ENCODE assay signal across 3 cellular contexts in the genomic region with DNA sequence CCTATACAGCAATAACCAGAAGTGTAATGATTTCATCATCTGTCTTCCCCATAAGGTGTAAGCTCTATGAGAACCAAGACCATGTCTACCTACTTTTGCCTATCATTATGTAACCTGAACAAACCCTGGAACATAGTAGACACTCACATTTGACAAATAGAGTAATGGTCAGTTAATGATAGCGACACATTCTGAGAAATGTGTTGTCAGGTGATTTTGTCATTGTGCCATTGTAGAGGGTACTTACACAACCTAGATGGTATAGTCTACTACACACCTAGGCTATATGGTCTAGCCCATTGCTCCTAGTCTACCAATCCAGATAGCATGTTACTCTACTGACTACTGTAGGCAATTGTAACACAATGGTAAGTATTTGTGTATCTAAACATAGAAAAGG.
TF ChIP-seq lines count a peak whose summit lies in the region.

No MANE protein-coding gene starts in this region.

TF ChIP-seq in A549, 52 proteins besides CTCF, POLR2A, EP300 and RAD21 (continued from another document):
- TF ChIP-seq, protein P1, sequence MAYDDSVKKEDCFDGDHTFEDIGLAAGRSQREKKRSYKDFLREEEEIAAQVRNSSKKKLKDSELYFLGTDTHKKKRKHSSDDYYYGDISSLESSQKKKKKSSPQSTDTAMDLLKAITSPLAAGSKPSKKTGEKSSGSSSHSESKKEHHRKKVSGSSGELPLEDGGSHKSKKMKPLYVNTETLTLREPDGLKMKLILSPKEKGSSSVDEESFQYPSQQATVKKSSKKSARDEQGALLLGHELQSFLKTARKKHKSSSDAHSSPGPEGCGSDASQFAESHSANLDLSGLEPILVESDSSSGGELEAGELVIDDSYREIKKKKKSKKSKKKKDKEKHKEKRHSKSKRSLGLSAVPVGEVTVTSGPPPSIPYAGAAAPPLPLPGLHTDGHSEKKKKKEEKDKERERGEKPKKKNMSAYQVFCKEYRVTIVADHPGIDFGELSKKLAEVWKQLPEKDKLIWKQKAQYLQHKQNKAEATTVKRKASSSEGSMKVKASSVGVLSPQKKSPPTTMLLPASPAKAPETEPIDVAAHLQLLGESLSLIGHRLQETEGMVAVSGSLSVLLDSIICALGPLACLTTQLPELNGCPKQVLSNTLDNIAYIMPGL (CRISPR knock-in tag; IDR thresholded peaks at IDR 0.05; ENCODE audit: borderline replicate concordance) = no peak
- TF ChIP-seq TFCP2L1 (CRISPR knock-in tag; IDR thresholded peaks at IDR 0.05) (no peak), CBX8 (IDR thresholded peaks at IDR 0.05) (no peak), RARB (CRISPR knock-in tag; IDR thresholded peaks at IDR 0.05) (no peak), HDAC2 (IDR thresholded peaks at IDR 0.05) (no peak), HEYL (CRISPR knock-in tag; IDR thresholded peaks at IDR 0.05) (no peak), HES2 (IDR thresholded peaks at IDR 0.05) (no peak), FOSB (CRISPR knock-in tag; IDR thresholded peaks at IDR 0.05) (no peak), ESRRA (IDR thresholded peaks at IDR 0.05; ENCODE audit: borderline replicate concordance, low read length) (no peak), ZC3H11A (IDR thresholded peaks at IDR 0.05) (no peak), ZSCAN20 (CRISPR knock-in tag; IDR thresholded peaks at IDR 0.05) (no peak), BHLHE40 (IDR thresholded peaks at IDR 0.05; ENCODE audit: low read depth, low read length) (no peak)
- TF ChIP-seq, protein P2, sequence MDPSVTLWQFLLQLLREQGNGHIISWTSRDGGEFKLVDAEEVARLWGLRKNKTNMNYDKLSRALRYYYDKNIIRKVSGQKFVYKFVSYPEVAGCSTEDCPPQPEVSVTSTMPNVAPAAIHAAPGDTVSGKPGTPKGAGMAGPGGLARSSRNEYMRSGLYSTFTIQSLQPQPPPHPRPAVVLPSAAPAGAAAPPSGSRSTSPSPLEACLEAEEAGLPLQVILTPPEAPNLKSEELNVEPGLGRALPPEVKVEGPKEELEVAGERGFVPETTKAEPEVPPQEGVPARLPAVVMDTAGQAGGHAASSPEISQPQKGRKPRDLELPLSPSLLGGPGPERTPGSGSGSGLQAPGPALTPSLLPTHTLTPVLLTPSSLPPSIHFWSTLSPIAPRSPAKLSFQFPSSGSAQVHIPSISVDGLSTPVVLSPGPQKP (IDR thresholded peaks at IDR 0.05; ENCODE audit: low read depth, low read length) = no peak

TF ChIP-seq in HEK293, 187 proteins besides CTCF, POLR2A, EP300 and RAD21 (continued from another document):
- peak; percentile 88 for TF ChIP-seq PRDM10 (tag by site-specific recombination; IDR thresholded peaks at IDR 0.05)
TF ChIP-seq in HEK293: peak in this region for 1.

TF ChIP-seq in K562, 482 proteins besides CTCF, POLR2A, EP300 and RAD21 (continued from another document):
- peak; percentile 77 for TF ChIP-seq PRDM10 (IDR thresholded peaks at IDR 0.05; ENCODE audit: partially characterized antibody)
- TF ChIP-seq CEBPG (CRISPR knock-in tag; IDR thresholded peaks at IDR 0.05) = no peak
- peak in 1 of 2 experiments; percentile 53; a peak in 1 of 4 replicates for TF ChIP-seq CEBPG (tag; conservative IDR thresholded peaks at IDR 0.05 in 1 of 2, IDR thresholded peaks at IDR 0.05 in 1 of 2)
TF ChIP-seq in K562: peak in this region for 3.
